2 cellular contexts compared by ENCODE assay signal in genomic region chr2:138029238-138029637, GRCh38.
TF ChIP-seq lines count a peak whose summit lies in the region.

No MANE protein-coding gene starts in this region.

TF ChIP-seq in IMR-90, 13 proteins besides CTCF, POLR2A, EP300 and RAD21 (continued from another document):
- no peak for TF ChIP-seq USF2 (IDR thresholded peaks at IDR 0.05; ENCODE audit: low read depth, low read length)
- no peak for TF ChIP-seq ELK1 (IDR thresholded peaks at IDR 0.05; ENCODE audit: borderline replicate concordance, low read depth, low read length)
- TF ChIP-seq SMC3 (IDR thresholded peaks at IDR 0.05; ENCODE audit: low read depth, low read length) = no peak
- TF ChIP-seq MXI1 (IDR thresholded peaks at IDR 0.05; ENCODE audit: borderline replicate concordance, low read depth, low read length) = no peak
- no peak for TF ChIP-seq MAFK (IDR thresholded peaks at IDR 0.05; ENCODE audit: low read depth, low read length)
TF ChIP-seq in IMR-90: peak in this region for 0.

TF ChIP-seq in K562, 482 proteins besides CTCF, POLR2A, EP300 and RAD21:
- no peak for TF ChIP-seq ZNF592 (IDR thresholded peaks at IDR 0.05)
- TF ChIP-seq ILK (tag; IDR thresholded peaks at IDR 0.05; ENCODE audit: borderline replicate concordance, low read depth) = no peak
- TF ChIP-seq CREB3L1 (IDR thresholded peaks at IDR 0.05; ENCODE audit: borderline replicate concordance, low read depth) = no peak
